In genomic region chr19:51125421-51126075, GRCh38 we compare ENCODE assay signal across 1 cellular context.
TF ChIP-seq lines count a peak whose summit lies in the region.

No MANE protein-coding gene starts in this region.

TF ChIP-seq in GM23338, 12 proteins besides CTCF, POLR2A, EP300 and RAD21 (continued from another document):
- no peak for TF ChIP-seq REST (IDR thresholded peaks at IDR 0.05; ENCODE audit: unreplicated experiment)
- no peak for TF ChIP-seq POLR2AphosphoS5 (IDR thresholded peaks at IDR 0.05; ENCODE audit: low read depth)
- TF ChIP-seq ZNF462 (CRISPR knock-in tag; IDR thresholded peaks at IDR 0.05), result no peak
- no peak for TF ChIP-seq ZNF114 (CRISPR knock-in tag; IDR thresholded peaks at IDR 0.05)
- TF ChIP-seq NANOG (IDR thresholded peaks at IDR 0.05; ENCODE audit: borderline replicate concordance), result no peak
- TF ChIP-seq ETS1 (IDR thresholded peaks at IDR 0.05), result no peak
- TF ChIP-seq STAT1 (IDR thresholded peaks at IDR 0.05; ENCODE audit: unreplicated experiment), result no peak
- no peak for TF ChIP-seq EZH2phosphoT487 (IDR thresholded peaks at IDR 0.05; ENCODE audit: unreplicated experiment)
- TF ChIP-seq JUNB (IDR thresholded peaks at IDR 0.05; ENCODE audit: unreplicated experiment), result no peak
- TF ChIP-seq CREB1 (CRISPR knock-in tag; IDR thresholded peaks at IDR 0.05; ENCODE audit: low read depth), result no peak
- no peak for TF ChIP-seq EZH2 (IDR thresholded peaks at IDR 0.05; ENCODE audit: low read depth, unreplicated experiment)
